1 cellular context compared by ENCODE assay signal in the genomic region with DNA sequence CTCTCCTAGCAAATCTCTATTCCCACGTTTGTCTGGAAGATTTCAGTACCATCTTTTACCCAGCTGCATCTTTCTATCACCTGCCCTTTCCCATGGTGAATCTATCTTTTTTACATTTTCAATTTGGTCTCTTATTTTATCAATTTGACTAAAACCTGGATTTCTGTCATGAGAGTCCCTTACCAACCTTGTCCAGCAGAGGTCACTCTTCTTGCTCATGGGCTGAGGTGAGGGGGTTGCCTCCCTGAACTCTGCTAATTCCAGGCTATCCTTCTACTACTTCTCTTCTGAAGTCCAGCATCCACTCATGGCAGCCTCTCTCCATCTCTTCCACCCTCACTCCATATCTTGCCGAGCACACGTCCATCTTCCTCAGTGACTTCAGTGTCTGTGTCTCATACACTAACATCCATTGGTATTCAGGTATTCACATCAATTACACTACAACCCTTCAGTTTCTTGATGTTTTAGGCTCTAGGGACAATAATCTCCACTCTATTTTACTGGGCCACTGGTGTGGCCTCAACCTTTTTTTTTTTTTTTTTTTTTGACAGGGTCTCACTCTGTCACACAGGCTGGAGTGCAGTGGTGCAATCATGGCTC.
TF ChIP-seq lines count a peak whose summit lies in the region.

No MANE protein-coding gene starts in this region.

TF ChIP-seq in SK-N-SH treated with all-trans-retinoic acid at 6 μM for 48 hours, 23 proteins besides CTCF, POLR2A, EP300 and RAD21:
- TF ChIP-seq PATZ1 (CRISPR knock-in tag; IDR thresholded peaks at IDR 0.05; ENCODE audit: borderline replicate concordance) (no peak), ISL1 (CRISPR knock-in tag; IDR thresholded peaks at IDR 0.05) (no peak), GLIS3 (CRISPR knock-in tag; IDR thresholded peaks at IDR 0.05) (no peak), ZFP3 (CRISPR knock-in tag; IDR thresholded peaks at IDR 0.05) (no peak), ARNTL (CRISPR knock-in tag; IDR thresholded peaks at IDR 0.05; ENCODE audit: borderline replicate concordance, low read depth) (no peak), ZFP30 (CRISPR knock-in tag; IDR thresholded peaks at IDR 0.05) (no peak), ZNF8 (CRISPR knock-in tag; IDR thresholded peaks at IDR 0.05) (no peak), SNAI2 (CRISPR knock-in tag; IDR thresholded peaks at IDR 0.05) (no peak)
